Comparison of ENCODE assay signal across 12 cellular contexts in genomic region chr5:131548190-131548589, GRCh38.
DNase-seq lines count a peak whose midpoint lies in the region; ATAC-seq and TF ChIP-seq lines count a peak whose summit lies in the region.
"Had no signal": no experiment of that assay in that cellular context is flagged by ENCODE, and none has a peak within 500 bp of the region (broad histone marks: within the 10 kb centered on the region; RNA-seq: fewer than 3 reads in every experiment).

No MANE protein-coding gene starts in this region.

- no peaks in the 10 kb centered on the region for H3K4me1 ChIP-seq in neural progenitor cell
- H3K4me1 ChIP-seq: body of pancreas, HAP-1 had no signal

- no peak overlapping the region for H3K4me3 ChIP-seq in neural progenitor cell
- H3K4me3 ChIP-seq: body of pancreas, HAP-1 had no signal

- DNase-seq in GDM1 (lab: John Stamatoyannopoulos, UW) (peak; percentile 11), left cardiac atrium (no peak), cerebellar nuclear complex (lab: John Stamatoyannopoulos, UW) (no peak), neural progenitor cell (ENCODE audit: low spot score) (no peak)
- no peak for DNase-seq in activated T-helper 2 cell treated with anti-CD3 and anti-CD28 coated beads, Interferon-gamma antibody, Interleukin-2, Interleukin-4, amounts not matched to agents 10 μg/mL and 5 μg/mL and 100 μg/mL, durations not matched to agents 14 hours and 24 hours and 36 hours (ENCODE audit: low spot score)
- DNase-seq in naive thymus-derived CD8-positive, alpha-beta T cell, result peak in 4 of 10 donors; percentile 42 to 77 (median 62)
- DNase-seq: body of pancreas; NCI-H2081 treated with DMSO at 0.1 percent for 48 hours; stimulated activated CD4-positive, alpha-beta T cell treated with anti-CD3 and anti-CD28 coated beads, Interleukin-2, amount 100 ng/mL, for 48 hours had no signal

- no peaks in the 10 kb centered on the region for H3F3A ChIP-seq in neural progenitor cell (ENCODE audit: low read depth)

- no peak overlapping the region for H3K9ac ChIP-seq in neural progenitor cell

- peak; percentile 49 for ATAC-seq in HG03108 (IDR thresholded peaks at IDR 0.05; ENCODE audit: unreplicated experiment)
- peak; percentile 95 to 99 for ATAC-seq in naive thymus-derived CD8-positive, alpha-beta T cell
- no peak for ATAC-seq in left cardiac atrium
- no peak for ATAC-seq in GM21619 (IDR thresholded peaks at IDR 0.05; ENCODE audit: unreplicated experiment)
- ATAC-seq: body of pancreas had no signal

- no peaks in the 10 kb centered on the region for H3K27me3 ChIP-seq in neural progenitor cell
- H3K27me3 ChIP-seq: body of pancreas had no signal

- H3K27ac Mint-ChIP-seq in activated T-helper 2 cell treated with anti-CD3 and anti-CD28 coated beads, Interferon-gamma antibody, Interleukin-2, Interleukin-4, amounts not matched to agents 10 μg/mL and 5 μg/mL and 100 μg/mL, durations not matched to agents 14 hours and 24 hours and 36 hours, result peak overlapping the region; percentile 83
- H3K27ac Mint-ChIP-seq in naive thymus-derived CD8-positive, alpha-beta T cell, result peak overlapping the region; percentile 91 to 99 (median 97)
- H3K27ac Mint-ChIP-seq in neural progenitor cell, result no peak overlapping the region

- POLR2A ChIA-PET in naive thymus-derived CD8-positive, alpha-beta T cell (lab: Charles Lee), result interaction anchor here (1.2 to 2.1 kb wide), 6 partner anchors 9 to 87 kb away, joined by 3 to 17 read pairs (median 4); partner anchors contain the start of gene RAPGEF6

- peaks cover 4% of the 10 kb centered on the region for H3K36me3 ChIP-seq in neural progenitor cell
- H3K36me3 ChIP-seq: HAP-1 had no signal

- no peak overlapping the region for H2AFZ ChIP-seq in neural progenitor cell (replicated peaks)

- no peaks in the 10 kb centered on the region for H3K79me2 ChIP-seq in neural progenitor cell (ENCODE audit: low read depth)

- peaks cover 60% of the 10 kb centered on the region for H3K4me1 Mint-ChIP-seq in activated T-helper 2 cell treated with anti-CD3 and anti-CD28 coated beads, Interferon-gamma antibody, Interleukin-2, Interleukin-4, amounts not matched to agents 10 μg/mL and 5 μg/mL and 100 μg/mL, durations not matched to agents 14 hours and 24 hours and 36 hours (ENCODE audit: low read depth)
- peaks cover 32 to 72% (median 67%) of the 10 kb centered on the region in 4 donors for H3K4me1 Mint-ChIP-seq in naive thymus-derived CD8-positive, alpha-beta T cell
- no peaks in the 10 kb centered on the region for H3K4me1 Mint-ChIP-seq in neural progenitor cell

- no peaks in the 10 kb centered on the region for H3K27me3 Mint-ChIP-seq in activated T-helper 2 cell treated with anti-CD3 and anti-CD28 coated beads, Interferon-gamma antibody, Interleukin-2, Interleukin-4, amounts not matched to agents 10 μg/mL and 5 μg/mL and 100 μg/mL, durations not matched to agents 14 hours and 24 hours and 36 hours (ENCODE audit: low read depth)
- no peaks in the 10 kb centered on the region for H3K27me3 Mint-ChIP-seq in naive thymus-derived CD8-positive, alpha-beta T cell
- H3K27me3 Mint-ChIP-seq in neural progenitor cell (ENCODE audit: insufficient read depth, low read depth), result no peaks in the 10 kb centered on the region

- no peak overlapping the region for H3K4me2 ChIP-seq in neural progenitor cell

- no peaks in the 10 kb centered on the region for H3K9me3 ChIP-seq in neural progenitor cell (ENCODE audit: low read depth)
- H3K9me3 ChIP-seq: body of pancreas, HAP-1 had no signal

- no peaks in the 10 kb centered on the region for H4K20me1 ChIP-seq in neural progenitor cell (ENCODE audit: low read depth)

- H3K27ac ChIP-seq in neural progenitor cell, result no peak overlapping the region
- H3K27ac ChIP-seq: body of pancreas had no signal

- H3K9me3 Mint-ChIP-seq in activated T-helper 2 cell treated with anti-CD3 and anti-CD28 coated beads, Interferon-gamma antibody, Interleukin-2, Interleukin-4, amounts not matched to agents 10 μg/mL and 5 μg/mL and 100 μg/mL, durations not matched to agents 14 hours and 24 hours and 36 hours, result no peaks in the 10 kb centered on the region
- H3K9me3 Mint-ChIP-seq in naive thymus-derived CD8-positive, alpha-beta T cell, result peaks cover 0 to 9% (median 0%) of the 10 kb centered on the region in 9 donors
- no peaks in the 10 kb centered on the region for H3K9me3 Mint-ChIP-seq in neural progenitor cell

- intact Hi-C loops in activated T-helper 2 cell treated with anti-CD3 and anti-CD28 coated beads, Interferon-gamma antibody, Interleukin-2, Interleukin-4, amounts not matched to agents 10 μg/mL and 5 μg/mL and 100 μg/mL, durations not matched to agents 14 hours and 24 hours and 36 hours (cut with micrococcal nuclease), result loop anchor here (2.0 kb wide), 2 partner anchors 15 to 33 kb away; no protein-coding TSS in a partner anchor
- intact Hi-C loops in left cardiac atrium (cut with DNase I), result no loop called here

- H3K4me3 Mint-ChIP-seq in activated T-helper 2 cell treated with anti-CD3 and anti-CD28 coated beads, Interferon-gamma antibody, Interleukin-2, Interleukin-4, amounts not matched to agents 10 μg/mL and 5 μg/mL and 100 μg/mL, durations not matched to agents 14 hours and 24 hours and 36 hours (ENCODE audit: low read depth), result peak overlapping the region; percentile 82
- H3K4me3 Mint-ChIP-seq in naive thymus-derived CD8-positive, alpha-beta T cell, result peak overlapping the region; percentile 89 to 100 (median 96)
- H3K4me3 Mint-ChIP-seq in neural progenitor cell, result no peak overlapping the region

- no peak for TF ChIP-seq CTCF in neural progenitor cell (IDR thresholded peaks at IDR 0.05)

- H3K36me3 Mint-ChIP-seq in activated T-helper 2 cell treated with anti-CD3 and anti-CD28 coated beads, Interferon-gamma antibody, Interleukin-2, Interleukin-4, amounts not matched to agents 10 μg/mL and 5 μg/mL and 100 μg/mL, durations not matched to agents 14 hours and 24 hours and 36 hours (ENCODE audit: low read depth), result peaks cover 64% of the 10 kb centered on the region
- peaks cover 17 to 26% (median 19%) of the 10 kb centered on the region in 3 donors for H3K36me3 Mint-ChIP-seq in naive thymus-derived CD8-positive, alpha-beta T cell
- peaks cover 7% of the 10 kb centered on the region for H3K36me3 Mint-ChIP-seq in neural progenitor cell

Comparison
In these comparisons a context has a peak if more than half of its experiments do, and no peak if none do; other contexts are left out.
1. ATAC-seq: peak in HG03108 (single experiment) and naive thymus-derived CD8-positive, alpha-beta T cell (2 of 2); none in left cardiac atrium (0 of 2) and GM21619 (single experiment).